In genomic region chr6:26043389-26044139, GRCh38 we compare ENCODE assay signal across 1 cellular context.
TF ChIP-seq lines count a peak whose summit lies in the region.

No MANE protein-coding gene starts in this region.

TF ChIP-seq in HepG2, 621 proteins besides CTCF, POLR2A, EP300 and RAD21 (continued from another document):
- TF ChIP-seq NFAT5 (CRISPR knock-in tag; IDR thresholded peaks at IDR 0.05) (no peak), POGZ (CRISPR knock-in tag; IDR thresholded peaks at IDR 0.05) (peak; percentile 67), IRX3 (CRISPR knock-in tag; IDR thresholded peaks at IDR 0.05; ENCODE audit: borderline replicate concordance, low read depth) (no peak), ZSCAN29 (CRISPR knock-in tag; conservative IDR thresholded peaks at IDR 0.05) (no peak; the same call in 1 of the 2 replicates), RBFOX2 (IDR thresholded peaks at IDR 0.05; ENCODE audit: low read depth, low read length) (peak; percentile 62), ZNF782 (CRISPR knock-in tag; IDR thresholded peaks at IDR 0.05; ENCODE audit: borderline replicate concordance) (no peak; the same call in 1 of the 2 replicates), ZNF674 (CRISPR knock-in tag; IDR thresholded peaks at IDR 0.05; ENCODE audit: low read depth) (no peak), E2F5 (CRISPR knock-in tag; conservative IDR thresholded peaks at IDR 0.05) (0 out of 2 replicates have a peak, but pooled peaks have one; percentile 32), SOX13 (IDR thresholded peaks at IDR 0.05) (peak; percentile 69; the same call in 1 of the 2 replicates), SOX13 (CRISPR knock-in tag; conservative IDR thresholded peaks at IDR 0.05 in 1 of 2, IDR thresholded peaks at IDR 0.05 in 1 of 2) (no peak), ZNF530 (CRISPR knock-in tag; IDR thresholded peaks at IDR 0.05; ENCODE audit: low read depth) (no peak), AKNA (CRISPR knock-in tag; IDR thresholded peaks at IDR 0.05; ENCODE audit: borderline replicate concordance) (0 out of 2 replicates have a peak, but pooled peaks have one; percentile 31), ARID3A (IDR thresholded peaks at IDR 0.05; ENCODE audit: low read depth, low read length) (0 out of 2 replicates have a peak, but pooled peaks have one; percentile 12), TBX3 (IDR thresholded peaks at IDR 0.05; ENCODE audit: borderline replicate concordance) (no peak), STAT5B (CRISPR knock-in tag; IDR thresholded peaks at IDR 0.05) (no peak), ZNF205 (CRISPR knock-in tag; IDR thresholded peaks at IDR 0.05) (no peak), MXD1 (CRISPR knock-in tag; IDR thresholded peaks at IDR 0.05) (peak; percentile 18; the same call in 1 of the 2 replicates), ZNF652 (CRISPR knock-in tag; IDR thresholded peaks at IDR 0.05; ENCODE audit: borderline replicate concordance, low read depth) (no peak), NR2F2 (IDR thresholded peaks at IDR 0.05; ENCODE audit: borderline replicate concordance, low read depth) (0 out of 2 replicates have a peak, but pooled peaks have one; percentile 13), CENPBD1 (CRISPR knock-in tag; IDR thresholded peaks at IDR 0.05; ENCODE audit: borderline replicate concordance, low read depth) (no peak), ZNF737 (CRISPR knock-in tag; IDR thresholded peaks at IDR 0.05; ENCODE audit: borderline replicate concordance) (no peak), NAIF1 (CRISPR knock-in tag; IDR thresholded peaks at IDR 0.05; ENCODE audit: borderline replicate concordance) (0 out of 2 replicates have a peak, but pooled peaks have one; percentile 3), ZNF678 (CRISPR knock-in tag; IDR thresholded peaks at IDR 0.05) (no peak), ETV5 (CRISPR knock-in tag; IDR thresholded peaks at IDR 0.05; ENCODE audit: borderline replicate concordance) (no peak), ZNF292 (CRISPR knock-in tag; IDR thresholded peaks at IDR 0.05; ENCODE audit: borderline replicate concordance, low read depth) (no peak), ZBTB38 (CRISPR knock-in tag; IDR thresholded peaks at IDR 0.05) (peak; percentile 99), KAT7 (CRISPR knock-in tag; IDR thresholded peaks at IDR 0.05; ENCODE audit: borderline replicate concordance) (no peak; the same call in 1 of the 2 replicates), MXD4 (CRISPR knock-in tag; IDR thresholded peaks at IDR 0.05) (no peak), BRCA1 (CRISPR knock-in tag; IDR thresholded peaks at IDR 0.05) (peak; percentile 30; the same call in 1 of the 2 replicates), ZFYVE20 (CRISPR knock-in tag; IDR thresholded peaks at IDR 0.05; ENCODE audit: borderline replicate concordance, low read depth) (no peak), MLLT10 (CRISPR knock-in tag; IDR thresholded peaks at IDR 0.05) (no peak), IRF2 (CRISPR knock-in tag; IDR thresholded peaks at IDR 0.05) (peak; percentile 46; the same call in 1 of the 2 replicates), RNF219 (CRISPR knock-in tag; IDR thresholded peaks at IDR 0.05) (no peak), TRAFD1 (CRISPR knock-in tag; IDR thresholded peaks at IDR 0.05; ENCODE audit: borderline replicate concordance) (no peak), PRPF4 (IDR thresholded peaks at IDR 0.05; ENCODE audit: low read depth, low read length, poor library complexity, severe bottlenecking) (peak; percentile 93), ZNF7 (CRISPR knock-in tag; IDR thresholded peaks at IDR 0.05) (no peak), ZNF580 (CRISPR knock-in tag; IDR thresholded peaks at IDR 0.05; ENCODE audit: borderline replicate concordance, low read depth) (no peak; the same call in 1 of the 2 replicates), KAT8 (CRISPR knock-in tag; IDR thresholded peaks at IDR 0.05) (no peak; the same call in 1 of the 2 replicates), ZBTB20 (CRISPR knock-in tag; IDR thresholded peaks at IDR 0.05; ENCODE audit: borderline replicate concordance, low read depth) (0 out of 2 replicates have a peak, but pooled peaks have one; percentile 12), ATF1 (CRISPR knock-in tag; IDR thresholded peaks at IDR 0.05) (peak; percentile 59), REPIN1 (CRISPR knock-in tag; IDR thresholded peaks at IDR 0.05; ENCODE audit: borderline replicate concordance, low read depth) (no peak)
TF ChIP-seq in HepG2: peak in this region for 123.
